In the genomic region with DNA sequence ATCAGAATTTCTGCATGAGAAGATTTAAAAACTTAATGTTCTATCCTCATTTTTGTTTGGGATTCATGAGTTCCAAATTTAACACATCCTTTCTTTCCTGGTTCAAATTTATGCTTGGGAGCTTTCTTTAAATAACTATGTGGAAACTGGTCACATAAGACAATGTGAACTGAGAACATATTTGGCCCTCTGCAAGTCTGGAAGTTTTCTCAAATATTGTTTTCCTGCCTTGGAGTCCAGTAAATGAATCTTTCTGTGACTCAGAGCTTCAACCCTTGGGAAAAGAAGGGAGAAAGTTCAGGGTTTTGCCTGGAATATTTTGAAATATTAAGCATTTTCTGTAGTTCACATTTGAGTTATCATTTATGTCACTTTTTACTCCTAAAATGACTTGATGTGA, we compare ENCODE assay signal across 19 cellular contexts.
DNase-seq lines count a peak whose midpoint lies in the region; ATAC-seq and TF ChIP-seq lines count a peak whose summit lies in the region.
"Had no signal": no experiment of that assay in that cellular context is flagged by ENCODE, and none has a peak within 500 bp of the region (broad histone marks: within the 10 kb centered on the region; RNA-seq: fewer than 3 reads in every experiment).

No MANE protein-coding gene starts in this region.

- peak overlapping the region in 2 of 3 experiments; percentile 27 to 61 for H3K27ac Mint-ChIP-seq in nephron
- H3K27ac Mint-ChIP-seq in activated naive CD8-positive, alpha-beta T cell treated with anti-CD3 and anti-CD28 coated beads for 36 hours = no peak overlapping the region
- H3K27ac Mint-ChIP-seq: CD4-positive, alpha-beta memory T cell had no signal

- H3K4me3 ChIP-seq in gastroesophageal sphincter = no peak overlapping the region
- H3K4me3 ChIP-seq: PC-9 had no signal

- peaks cover 6% of the 10 kb centered on the region for H3K4me1 Mint-ChIP-seq in nephron
- no peaks in the 10 kb centered on the region for H3K4me1 Mint-ChIP-seq in activated naive CD8-positive, alpha-beta T cell treated with anti-CD3 and anti-CD28 coated beads for 36 hours
- H3K4me1 Mint-ChIP-seq: CD4-positive, alpha-beta memory T cell had no signal

- TF ChIP-seq CTCF in gastroesophageal sphincter (IDR thresholded peaks at IDR 0.05) (no peak), nephron (IDR thresholded peaks at IDR 0.05; ENCODE audit: unreplicated experiment in 3 of 3) (no peak)

- H3K36me3 ChIP-seq in gastroesophageal sphincter = no peaks in the 10 kb centered on the region

- no peaks in the 10 kb centered on the region for H3K27me3 Mint-ChIP-seq in nephron (ENCODE audit: low read depth)
- H3K27me3 Mint-ChIP-seq in activated naive CD8-positive, alpha-beta T cell treated with anti-CD3 and anti-CD28 coated beads for 36 hours = peaks cover 18% of the 10 kb centered on the region

- H3K9me3 ChIP-seq in gastroesophageal sphincter = no peaks in the 10 kb centered on the region

- peaks cover 5% of the 10 kb centered on the region for H3K36me3 Mint-ChIP-seq in nephron (ENCODE audit: low read depth)
- no peaks in the 10 kb centered on the region for H3K36me3 Mint-ChIP-seq in activated naive CD8-positive, alpha-beta T cell treated with anti-CD3 and anti-CD28 coated beads for 36 hours
- H3K36me3 Mint-ChIP-seq: CD4-positive, alpha-beta memory T cell had no signal

- DNase-seq in Right ventricle myocardium superior = no peak
- no peak for DNase-seq in cardiac septum (ENCODE audit: low spot score)
- DNase-seq in iPS-NIHi11 (ENCODE audit: low spot score) = no peak
- no peak for DNase-seq in stimulated activated CD4-positive, alpha-beta T cell treated with anti-CD3 and anti-CD28 coated beads, Interleukin-4, amount 100 ng/mL, for 24 hours
- DNase-seq in activated naive CD8-positive, alpha-beta T cell treated with anti-CD3 and anti-CD28 coated beads for 36 hours = no peak
- DNase-seq in NCI-H1092 (lab: John Stamatoyannopoulos, UW) = no peak
- DNase-seq: Calu3; CD4-positive, alpha-beta memory T cell; DMS53; KG1; NCI-H1436 treated with DMSO at 0.1 percent for 48 hours; NCI-H2081; NCI-H510A; NCI-H82; PC-9 had no signal

- ATAC-seq in Right ventricle myocardium superior (ENCODE audit: poor library complexity) (peak; percentile 83), gastroesophageal sphincter (peak; percentile 80)
- ATAC-seq: HCT116, HepG2 had no signal

- H3K9me3 Mint-ChIP-seq in nephron = peaks cover 6% of the 10 kb centered on the region
- no peaks in the 10 kb centered on the region for H3K9me3 Mint-ChIP-seq in activated naive CD8-positive, alpha-beta T cell treated with anti-CD3 and anti-CD28 coated beads for 36 hours

- TF ChIP-seq EP300 in gastroesophageal sphincter (IDR thresholded peaks at IDR 0.05) = no peak

- intact Hi-C loops in Right ventricle myocardium superior (cut with DNase I) = no loop called here
- intact Hi-C loops in cardiac septum (cut with DNase I) = no loop called here

- no peaks in the 10 kb centered on the region for H3K4me1 ChIP-seq in gastroesophageal sphincter

- H3K4me3 Mint-ChIP-seq in nephron = no peak overlapping the region
- no peak overlapping the region for H3K4me3 Mint-ChIP-seq in activated naive CD8-positive, alpha-beta T cell treated with anti-CD3 and anti-CD28 coated beads for 36 hours
- H3K4me3 Mint-ChIP-seq: CD4-positive, alpha-beta memory T cell had no signal

- no peak overlapping the region for H3K27ac ChIP-seq in gastroesophageal sphincter
- H3K27ac ChIP-seq: PC-9 had no signal

- no peak for TF ChIP-seq POLR2A in gastroesophageal sphincter (IDR thresholded peaks at IDR 0.05)

- no peaks in the 10 kb centered on the region for H3K27me3 ChIP-seq in gastroesophageal sphincter
